In the genomic region with DNA sequence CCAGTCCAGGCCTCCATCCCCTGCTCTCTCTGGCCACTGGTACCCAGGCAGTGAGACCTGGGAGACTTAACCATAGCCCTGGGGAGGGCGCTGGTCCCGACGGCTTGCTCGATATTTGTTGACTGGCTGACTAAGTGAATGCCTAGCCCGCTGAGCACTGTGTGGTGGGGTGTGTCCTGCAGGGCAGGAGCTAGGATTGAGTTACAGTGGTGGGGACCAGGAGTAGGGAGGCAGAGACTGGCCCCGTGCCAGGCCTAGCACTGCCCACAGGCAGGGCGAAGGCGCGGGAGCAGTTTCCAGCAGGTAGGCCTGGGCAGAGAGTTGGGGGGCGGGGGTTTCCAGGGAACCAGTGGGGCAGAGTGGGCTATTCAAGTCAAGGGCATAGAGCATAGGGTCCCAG, we compare ENCODE assay signal across 9 cellular contexts. TPM values are rescaled to one million over a fixed set of nuclear protein-coding genes. Genes with fewer than 3 reads are reported as not detected.
A peak's percentile ranks its signal among the peaks of the same experiment; 100 is the strongest.
DNase-seq lines count a peak whose midpoint lies in the region; ATAC-seq and TF ChIP-seq lines count a peak whose summit lies in the region.
"Had no signal": no experiment of that assay in that cellular context is flagged by ENCODE, and none has a peak within 500 bp of the region (broad histone marks: within the 10 kb centered on the region; RNA-seq: fewer than 3 reads in every experiment).

A gene (plus strand): TSS at position 260 of the 400 bp plus-strand sequence. CDS start 2,887 bp downstream, outside the sequence.

- H3K4me1 ChIP-seq in BLaER1 (peaks cover 42% of the 10 kb centered on the region), HUES6 (ENCODE audit: control insufficient read depth, insufficient read depth, low read length) (peaks cover 10% of the 10 kb centered on the region), mucosa of descending colon (ENCODE audit: low read depth) (peaks cover 44% of the 10 kb centered on the region), GM23248 (ENCODE audit: insufficient read depth) (peaks cover 10% of the 10 kb centered on the region; the same call in 1 of the 2 replicates)

- intact Hi-C loops in mucosa of descending colon (cut with DNase I, micrococcal nuclease) = no loop called here

- H4K20me1 ChIP-seq in BLaER1 (no peaks in the 10 kb centered on the region), GM23248 (ENCODE audit: insufficient read depth) (no peaks in the 10 kb centered on the region)

- H3K9ac ChIP-seq in BLaER1 (no peak within 1 kb of the TSS), HUES6 (ENCODE audit: low read length) (no peak within 1 kb of the TSS), GM23248 (no peak within 1 kb of the TSS)

- H3F3A ChIP-seq in GM23248 (ENCODE audit: insufficient read depth) = peaks cover 9% of the 10 kb centered on the region; the same call in 1 of the 2 replicates

- H3K4me3 ChIP-seq in BLaER1 = no peak within 1 kb of the TSS
- peak within 1 kb of the TSS; percentile 16; the same call in 1 of the 2 replicates for H3K4me3 ChIP-seq in HUES6 (ENCODE audit: low read depth, low read length)
- no peak within 1 kb of the TSS for H3K4me3 ChIP-seq in coronary artery
- no peak within 1 kb of the TSS for H3K4me3 ChIP-seq in mucosa of descending colon
- no peak within 1 kb of the TSS for H3K4me3 ChIP-seq in GM23248

- DNase-seq in coronary artery (ENCODE audit: low spot score) (peak; percentile 64), mucosa of descending colon (peak; percentile 91 to 92 (median 92)), T-helper 9 cell (no peak), GM23248 (no peak), NCI-H2171 treated with DMSO at 0.1 percent for 48 hours (lab: John Stamatoyannopoulos, UW) (no peak)
- DNase-seq: DND-41 had no signal

- in situ Hi-C loops in GM23248 (cut with MboI) = no loop called here

- peak within 1 kb of the TSS; percentile 30; the same call in 1 of the 2 replicates for H3K27ac ChIP-seq in BLaER1
- no peak within 1 kb of the TSS for H3K27ac ChIP-seq in HUES6 (ENCODE audit: low read depth, low read length)
- no peak within 1 kb of the TSS for H3K27ac ChIP-seq in coronary artery
- no peak within 1 kb of the TSS for H3K27ac ChIP-seq in GM23248

- H3K9me2 ChIP-seq in GM23248 (ENCODE audit: insufficient read depth) = no peaks in the 10 kb centered on the region

- peak; percentile 57 for ATAC-seq in mucosa of descending colon
- ATAC-seq in GM19463 (IDR thresholded peaks at IDR 0.05; ENCODE audit: unreplicated experiment) = no peak

- H3K4me2 ChIP-seq in BLaER1 (no peak within 1 kb of the TSS), GM23248 (ENCODE audit: unreplicated experiment) (no peak within 1 kb of the TSS)

- WGBS in GM23248 (ENCODE audit: low coverage in 1 of 2, low lambda C conversion rate in 2 of 2, missing lambda C conversion rate in 2 of 2), 2 experiments = 82 to 84% methylated on average over 9 to 10 of the region's 10 CpGs

- H3K27me3 ChIP-seq in BLaER1 = no peaks in the 10 kb centered on the region
- H3K27me3 ChIP-seq in HUES6 (ENCODE audit: control insufficient read depth, insufficient read depth, low read length) = peaks cover 7% of the 10 kb centered on the region; the same call in 1 of the 2 replicates
- H3K27me3 ChIP-seq in GM23248 (replicated peaks; ENCODE audit: insufficient read depth) = no peaks in the 10 kb centered on the region

- H3K9me3 ChIP-seq in BLaER1 = no peaks in the 10 kb centered on the region
- no peaks in the 10 kb centered on the region for H3K9me3 ChIP-seq in HUES6 (ENCODE audit: control insufficient read depth, insufficient read depth, low read depth, low read length)
- no peaks in the 10 kb centered on the region for H3K9me3 ChIP-seq in mucosa of descending colon
- no peaks in the 10 kb centered on the region for H3K9me3 ChIP-seq in GM23248 (ENCODE audit: low read depth)

- TF ChIP-seq CTCF in coronary artery (IDR thresholded peaks at IDR 0.05) (no peak), mucosa of descending colon (IDR thresholded peaks at IDR 0.05) (no peak)

- H3K36me3 ChIP-seq in BLaER1 (peaks cover 3% of the 10 kb centered on the region), HUES6 (ENCODE audit: control insufficient read depth, insufficient read depth, low read length) (no peaks in the 10 kb centered on the region), mucosa of descending colon (ENCODE audit: low read depth) (no peaks in the 10 kb centered on the region), GM23248 (ENCODE audit: low read depth) (no peaks in the 10 kb centered on the region)

- H3K79me2 ChIP-seq in GM23248 (ENCODE audit: insufficient read depth) = no peaks in the 10 kb centered on the region

- H2AFZ ChIP-seq in GM23248 = no peak within 1 kb of the TSS

RNA-seq across cellular contexts. Expression of the gene that starts here (rescaled TPM):
- total RNA-seq in mucosa of descending colon = 100 to 1,000 TPM in 2 of 3 donors, 10 to 100 TPM in 1; 69.7 to 197 (median 150) TPM
- 6.6 and 12.4 TPM in 2 replicates for total RNA-seq in GM23248 (2014; rRNA removed; shearing (Covaris generic))
- 2.8 and 2.9 TPM in 2 replicates for polyA plus RNA-seq in GM23248 (2016; fragmentation: Nextera tagmentation; extraction: Ambion mirVana)

Comparison
In these comparisons a context has a peak if more than half of its experiments do, and no peak if none do; other contexts are left out.
1. DNase-seq: peak in coronary artery (single experiment) and mucosa of descending colon (3 of 3); none in T-helper 9 cell (single experiment), GM23248 (single experiment) and NCI-H2171 treated with DMSO at 0.1 percent for 48 hours (single experiment).